Comparison of ENCODE assay signal across 8 cellular contexts in the genomic region with DNA sequence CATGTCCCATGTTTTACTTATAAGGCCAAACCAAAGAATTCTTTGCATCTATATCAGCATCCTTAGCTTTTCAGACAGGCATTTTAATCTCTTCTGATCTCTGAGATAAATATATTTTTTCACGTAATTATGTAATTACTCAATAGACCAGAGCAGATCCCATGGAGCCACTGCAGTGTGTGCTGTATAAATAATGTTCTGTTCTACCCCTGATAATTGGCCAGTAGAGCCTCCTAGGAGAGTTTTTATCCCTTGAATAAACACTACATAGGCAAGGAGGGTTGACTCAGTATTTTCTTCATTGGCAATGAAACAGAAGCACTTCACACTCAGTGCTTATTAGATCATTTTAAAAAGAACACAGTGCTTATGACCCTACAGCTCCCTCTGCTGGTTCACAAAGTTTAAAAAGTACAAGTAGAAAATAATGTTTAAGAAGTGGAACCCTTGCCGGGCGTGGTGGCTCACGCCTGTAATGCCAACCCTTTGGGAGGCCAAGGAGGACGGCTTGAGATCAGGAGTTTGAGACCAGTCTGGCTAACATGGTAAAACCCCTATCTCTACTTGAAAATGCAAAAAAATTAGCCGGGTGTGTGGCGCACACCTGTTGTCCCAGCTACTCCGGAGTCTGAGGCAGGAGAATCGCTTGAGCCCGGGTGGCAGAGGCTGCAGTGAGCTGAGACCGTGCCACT.
DNase-seq lines count a peak whose midpoint lies in the region; ATAC-seq and TF ChIP-seq lines count a peak whose summit lies in the region.
"Had no signal": no experiment of that assay in that cellular context is flagged by ENCODE, and none has a peak within 500 bp of the region (broad histone marks: within the 10 kb centered on the region; RNA-seq: fewer than 3 reads in every experiment).

No MANE protein-coding gene starts in this region.

- H3K79me2 ChIP-seq in MM.1S (ENCODE audit: low read length): no peaks in the 10 kb centered on the region

- no peak overlapping the region for H2AFZ ChIP-seq in MM.1S (ENCODE audit: low read length)

- POLR2A ChIA-PET in Panc1 (lab: Charles Lee): no interaction called here

- no peaks in the 10 kb centered on the region for H3K9me3 Mint-ChIP-seq in memory B cell
- H3K9me3 Mint-ChIP-seq: activated naive CD8-positive, alpha-beta T cell treated with anti-CD3 and anti-CD28 coated beads, Interleukin-2, amount 10 ng/mL, durations not matched to agents 7 days and 5 days had no signal

- H3K27ac Mint-ChIP-seq in memory B cell: no peak overlapping the region
- H3K27ac Mint-ChIP-seq: activated naive CD8-positive, alpha-beta T cell treated with anti-CD3 and anti-CD28 coated beads, Interleukin-2, amount 10 ng/mL, durations not matched to agents 7 days and 5 days had no signal

- CTCF ChIA-PET in Panc1 (lab: Charles Lee): interaction anchor here (0.6 to 1.8 kb wide), 3 partner anchors 102 to 362 kb away, joined by 3 to 8 read pairs (median 3); no protein-coding TSS in a partner anchor

- no peaks in the 10 kb centered on the region for H3K36me3 Mint-ChIP-seq in memory B cell
- H3K36me3 Mint-ChIP-seq: activated naive CD8-positive, alpha-beta T cell treated with anti-CD3 and anti-CD28 coated beads, Interleukin-2, amount 10 ng/mL, durations not matched to agents 7 days and 5 days had no signal

- no peak overlapping the region for H3K4me3 Mint-ChIP-seq in memory B cell
- H3K4me3 Mint-ChIP-seq: activated naive CD8-positive, alpha-beta T cell treated with anti-CD3 and anti-CD28 coated beads, Interleukin-2, amount 10 ng/mL, durations not matched to agents 7 days and 5 days had no signal

- no peaks in the 10 kb centered on the region for H3K4me1 Mint-ChIP-seq in memory B cell
- H3K4me1 Mint-ChIP-seq: activated naive CD8-positive, alpha-beta T cell treated with anti-CD3 and anti-CD28 coated beads, Interleukin-2, amount 10 ng/mL, durations not matched to agents 7 days and 5 days had no signal

- no peaks in the 10 kb centered on the region for H3K9me2 ChIP-seq in MM.1S (replicated peaks; ENCODE audit: insufficient read depth, low read length)

- H3K27me3 Mint-ChIP-seq in memory B cell: peaks cover 4% of the 10 kb centered on the region
- H3K27me3 Mint-ChIP-seq: activated naive CD8-positive, alpha-beta T cell treated with anti-CD3 and anti-CD28 coated beads, Interleukin-2, amount 10 ng/mL, durations not matched to agents 7 days and 5 days had no signal

- H3K4me1 ChIP-seq in MM.1S (ENCODE audit: low read length) (no peaks in the 10 kb centered on the region), Panc1 (ENCODE audit: control insufficient read depth, insufficient read depth, low read length) (peaks cover 5% of the 10 kb centered on the region; the same call in 1 of the 2 replicates)
- no peaks in the 10 kb centered on the region for H3K4me1 ChIP-seq in effector memory CD4-positive, alpha-beta T cell (ENCODE audit: control insufficient read depth, insufficient read depth, low read length, poor library complexity, severe bottlenecking)

- DNase-seq in GM03348 (ENCODE audit: low spot score) (peak; percentile 76), H4 (ENCODE audit: low spot score) (peak; percentile 96), MM.1S (peak; percentile 81), Panc1 (ENCODE audit: low read depth, low spot score) (peak; percentile 72), dermis microvascular lymphatic vessel endothelial cell (ENCODE audit: low read depth in 2 of 2) (peak; percentile 58 to 83), memory B cell (ENCODE audit: low spot score in 2 of 2) (peak; percentile 10 to 28)
- no peak for DNase-seq in effector memory CD4-positive, alpha-beta T cell
- DNase-seq: activated naive CD8-positive, alpha-beta T cell treated with anti-CD3 and anti-CD28 coated beads, Interleukin-2, amount 10 ng/mL, durations not matched to agents 7 days and 5 days had no signal

- in situ Hi-C loops in Panc1 (cut with HindIII; ENCODE audit: low pct_unique_long_range_greater_than_20kb, low sequenced_read_pairs): loop anchor here (25.0 kb wide), 1 partner anchor 315 kb away; no protein-coding TSS in a partner anchor

- no peaks in the 10 kb centered on the region for H3K36me3 ChIP-seq in MM.1S (replicated peaks; ENCODE audit: insufficient read depth, low read length)
- H3K36me3 ChIP-seq in Panc1 (ENCODE audit: control insufficient read depth, insufficient read depth, low read length): no peaks in the 10 kb centered on the region
- no peaks in the 10 kb centered on the region for H3K36me3 ChIP-seq in effector memory CD4-positive, alpha-beta T cell (ENCODE audit: control insufficient read depth, insufficient read depth, low read length)

- peak; percentile 85 for ATAC-seq in Panc1
- ATAC-seq in memory B cell (ENCODE audit: low read depth): peak; percentile 21

- H4K20me1 ChIP-seq in MM.1S (ENCODE audit: insufficient read depth, low read length): no peaks in the 10 kb centered on the region

- H3K9me3 ChIP-seq in MM.1S (replicated peaks; ENCODE audit: insufficient read depth, low read length): no peaks in the 10 kb centered on the region
- no peaks in the 10 kb centered on the region for H3K9me3 ChIP-seq in Panc1 (ENCODE audit: control insufficient read depth, insufficient read depth, low read depth, low read length)
- no peaks in the 10 kb centered on the region for H3K9me3 ChIP-seq in effector memory CD4-positive, alpha-beta T cell (ENCODE audit: control insufficient read depth, low read length)

- H3F3A ChIP-seq in MM.1S (ENCODE audit: insufficient read depth, low read length): no peaks in the 10 kb centered on the region

- intact Hi-C loops in Panc1 (cut with micrococcal nuclease; ENCODE audit: unreplicated experiment): loop anchor here (2.0 to 5.0 kb wide), 3 partner anchors 150 to 505 kb away; no protein-coding TSS in a partner anchor

- no peak overlapping the region for H3K4me3 ChIP-seq in MM.1S (ENCODE audit: low read length)
- no peak overlapping the region for H3K4me3 ChIP-seq in Panc1 (ENCODE audit: low read depth in 2 of 2, low read length in 2 of 2)
- no peak overlapping the region for H3K4me3 ChIP-seq in effector memory CD4-positive, alpha-beta T cell (ENCODE audit: insufficient read depth, low read depth, low read length, poor library complexity, severe bottlenecking)

- no peak overlapping the region for H3K9ac ChIP-seq in MM.1S (ENCODE audit: low read length)

- no TSS peak for BruUV-seq in Panc1 (replicated peaks; lab: Mats Ljungman, UMichigan)

- H3K27ac ChIP-seq in MM.1S (ENCODE audit: low read length) (no peak overlapping the region), Panc1 (ENCODE audit: low read length) (no peak overlapping the region)
- H3K27ac ChIP-seq in effector memory CD4-positive, alpha-beta T cell (ENCODE audit: insufficient read depth, low read length, poor library complexity, severe bottlenecking): no peak overlapping the region

- no peaks in the 10 kb centered on the region for H3K27me3 ChIP-seq in MM.1S (replicated peaks; ENCODE audit: insufficient read depth, low read length)
- H3K27me3 ChIP-seq in Panc1 (ENCODE audit: control insufficient read depth, insufficient read depth, low read length): no peaks in the 10 kb centered on the region
- no peaks in the 10 kb centered on the region for H3K27me3 ChIP-seq in effector memory CD4-positive, alpha-beta T cell (replicated peaks; ENCODE audit: control insufficient read depth, insufficient read depth, low read length, poor library complexity, severe bottlenecking)

- TF ChIP-seq CTCF in MM.1S (IDR thresholded peaks at IDR 0.05; ENCODE audit: low read length) (peak; percentile 66), Panc1 (IDR thresholded peaks at IDR 0.05) (peak; percentile 84)

- H3K4me2 ChIP-seq in MM.1S (ENCODE audit: low read depth, low read length): no peak overlapping the region

Comparison
In these comparisons a context has a peak if more than half of its experiments do, and no peak if none do; other contexts are left out.
1. DNase-seq: peak in GM03348 (single experiment), H4 (single experiment), MM.1S (single experiment), Panc1 (single experiment), dermis microvascular lymphatic vessel endothelial cell (2 of 2) and memory B cell (2 of 2); none in effector memory CD4-positive, alpha-beta T cell (0 of 3).